Comparison of ENCODE assay signal across 9 cellular contexts in the genomic region with DNA sequence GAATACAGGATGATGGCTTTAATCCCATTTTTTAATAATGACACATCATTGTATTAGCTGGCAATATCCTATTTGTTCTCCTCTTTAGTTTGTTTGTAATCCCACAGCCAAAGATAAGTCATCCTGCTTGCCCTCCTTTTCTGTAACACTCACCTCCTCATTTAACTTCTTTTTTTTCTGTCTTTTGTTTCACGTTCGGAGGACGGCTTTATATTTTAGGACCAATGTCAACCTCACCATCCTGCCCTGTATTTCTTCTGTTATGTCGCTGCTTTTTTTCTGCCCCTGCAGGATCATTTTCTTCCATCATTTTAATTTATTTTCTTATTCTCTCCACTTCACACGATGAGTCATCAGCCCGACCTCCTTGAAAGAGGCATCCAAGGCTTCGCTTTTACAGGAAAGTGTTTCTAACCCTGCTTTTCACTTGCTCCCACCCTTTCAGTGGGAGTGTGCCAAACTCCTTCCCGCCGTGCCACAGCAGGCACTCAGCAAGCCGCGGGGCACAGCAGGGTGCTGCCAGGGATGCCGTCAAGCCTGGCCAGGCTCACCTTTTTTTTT. TPM values are rescaled to one million over a fixed set of nuclear protein-coding genes. Genes with fewer than 3 reads are reported as not detected.
A peak's percentile ranks its signal among the peaks of the same experiment; 100 is the strongest.
DNase-seq lines count a peak whose midpoint lies in the region; ATAC-seq and TF ChIP-seq lines count a peak whose summit lies in the region.
"Had no signal": no experiment of that assay in that cellular context is flagged by ENCODE, and none has a peak within 500 bp of the region (broad histone marks: within the 10 kb centered on the region; RNA-seq: fewer than 3 reads in every experiment).

No MANE protein-coding gene starts in this region.

- CTCF ChIA-PET in PC-9 (lab: Charles Lee), result no interaction called here

- H3K9me3 ChIP-seq in PC-9 (ENCODE audit: insufficient read depth, low read depth) (no peaks in the 10 kb centered on the region), testis (no peaks in the 10 kb centered on the region)

- DNase-seq in ELR (ENCODE audit: low read depth), result peak; percentile 96
- DNase-seq in PC-9, result peak; percentile 78 to 82
- no peak for DNase-seq in NOMO-1 (lab: John Stamatoyannopoulos, UW; ENCODE audit: unreplicated experiment in 2 of 2)
- no peak for DNase-seq in testis
- DNase-seq: NCI-H774 had no signal

- peak; percentile 76 for ATAC-seq in esophagus mucosa
- no peak for ATAC-seq in HG03521 (IDR thresholded peaks at IDR 0.05; ENCODE audit: unreplicated experiment)
- ATAC-seq in HG03045 (IDR thresholded peaks at IDR 0.05; ENCODE audit: unreplicated experiment), result no peak

- no peaks in the 10 kb centered on the region for H4K20me1 ChIP-seq in PC-9 (ENCODE audit: insufficient read depth)

- H3F3A ChIP-seq in PC-9 (ENCODE audit: insufficient read depth, low read depth), result peaks cover 34% of the 10 kb centered on the region

- H3K27ac ChIP-seq in PC-9 (peak overlapping the region; percentile 76), rectal smooth muscle tissue (ENCODE audit: low read depth, low read length) (peak overlapping the region; percentile 69), testis (no peak overlapping the region)

- H3K4me1 ChIP-seq in PC-9 (replicated peaks; ENCODE audit: insufficient read depth), result peaks cover 39% of the 10 kb centered on the region
- H3K4me1 ChIP-seq in rectal smooth muscle tissue (ENCODE audit: control insufficient read depth, insufficient read depth, low read length), result peaks cover 2% of the 10 kb centered on the region
- no peaks in the 10 kb centered on the region for H3K4me1 ChIP-seq in testis

- H3K36me3 ChIP-seq in PC-9 (ENCODE audit: low read depth), result peaks cover 4% of the 10 kb centered on the region; the same call in 1 of the 2 replicates
- no peaks in the 10 kb centered on the region for H3K36me3 ChIP-seq in rectal smooth muscle tissue (ENCODE audit: control insufficient read depth, insufficient read depth, low read length)
- no peaks in the 10 kb centered on the region for H3K36me3 ChIP-seq in testis (ENCODE audit: low read depth, missing control alignments)

- WGBS in testis, 2 donors, result 69 to 77% methylated on average over 12 of the region's 12 CpGs

- H2AFZ ChIP-seq in PC-9, result no peak overlapping the region

- POLR2A ChIA-PET in PC-9 (lab: Charles Lee; ENCODE audit: unreplicated experiment), result no interaction called here

- H3K9ac ChIP-seq in rectal smooth muscle tissue (ENCODE audit: low read length), result no peak overlapping the region

- H3K79me2 ChIP-seq in PC-9 (ENCODE audit: low read depth), result peaks cover 80% of the 10 kb centered on the region

- H3K4me3 ChIP-seq in PC-9 (peak overlapping the region; percentile 24; the same call in 1 of the 2 replicates), rectal smooth muscle tissue (ENCODE audit: low read length) (no peak overlapping the region), testis (no peak overlapping the region)

- BruUV-seq in PC-9 (replicated peaks; lab: Mats Ljungman, UMichigan), result no TSS peak

- TF ChIP-seq POLR2A in testis (IDR thresholded peaks at IDR 0.05), result no peak

- H3K4me2 ChIP-seq in PC-9, result peak overlapping the region; percentile 69

- intact Hi-C loops in PC-9 (cut with micrococcal nuclease; ENCODE audit: unreplicated experiment) (loop anchor here (1.0 kb wide), 1 partner anchor 10 kb away; no protein-coding TSS in a partner anchor), testis (cut with DNase I; ENCODE audit: low total_unique reads) (no loop called here)

- TF ChIP-seq CTCF in PC-9 (conservative IDR thresholded peaks at IDR 0.05) (no peak), testis (IDR thresholded peaks at IDR 0.05) (no peak)

- no peaks in the 10 kb centered on the region for H3K9me2 ChIP-seq in PC-9 (ENCODE audit: insufficient read depth)

- H3K27me3 ChIP-seq in PC-9 (ENCODE audit: insufficient read depth, low read depth), result no peaks in the 10 kb centered on the region
- H3K27me3 ChIP-seq in rectal smooth muscle tissue (ENCODE audit: control insufficient read depth, insufficient read depth, low read length), result no peaks in the 10 kb centered on the region
- no peaks in the 10 kb centered on the region for H3K27me3 ChIP-seq in testis

RNA-seq across cellular contexts. Expression of a gene that starts 11.4 kb away (rescaled TPM):
- total RNA-seq in PC-9 (2021) (48.6 and 51.0 TPM in 2 replicates), esophagus mucosa (50.0 TPM), testis (100 to 1,000 TPM in 1 of 2 donors, 10 to 100 TPM in 1; 75.9 to 110 TPM)
- 81.5 TPM for polyA plus RNA-seq in testis (ENCODE audit: insufficient read depth, low read depth, low replicate concordance)

Comparison
In these comparisons a context has a peak if more than half of its experiments do, and no peak if none do; other contexts are left out.
1. DNase-seq: peak in ELR (single experiment) and PC-9 (2 of 2); none in NOMO-1 (0 of 2) and testis (single experiment).
2. H3K27ac ChIP-seq: peak in PC-9 (single experiment) and rectal smooth muscle tissue (single experiment); none in testis (0 of 2).